ENCODE assay signal across 27 cellular contexts in genomic region chr12:10084733-10085132, GRCh38. TPM values are rescaled to one million over a fixed set of nuclear protein-coding genes. Genes with fewer than 3 reads are reported as not detected.
"Had no signal": no experiment of that assay in that cellular context is flagged by ENCODE, and none has a peak within 500 bp of the region (broad histone marks: within the 10 kb centered on the region; RNA-seq: fewer than 3 reads in every experiment).

No MANE protein-coding gene starts in this region.

- H3K4me3 ChIP-seq: coronary artery, esophagus squamous epithelium, gastrocnemius medialis, heart right ventricle, left lung, lower lobe of right lung, mucosa of descending colon had no signal

- DNase-seq: effector CD8-positive, alpha-beta T cell; effector memory CD8-positive, alpha-beta T cell; endodermal cell; erythroblast; esophagus squamous epithelium; foreskin fibroblast; foreskin melanocyte; gastrocnemius medialis; glutamatergic neuron; head of caudate nucleus; heart right ventricle; hippocampal formation; left cardiac atrium; left lung; left ventricle myocardium superior; lower lobe of right lung; mesenchymal stem cell; mucosa of descending colon; naive B cell had no signal

- H3K27me3 ChIP-seq: esophagus squamous epithelium, gastrocnemius medialis, heart right ventricle, left lung had no signal

- H3K9me3 ChIP-seq: esophagus squamous epithelium, gastrocnemius medialis, mucosa of descending colon had no signal

- H3K27ac ChIP-seq: coronary artery, epithelial cell of prostate, esophagus squamous epithelium, gastrocnemius medialis, heart right ventricle, left lung, lower lobe of right lung had no signal

- H3K4me3 Mint-ChIP-seq: effector memory CD8-positive, alpha-beta T cell; endodermal cell; mesothelial cell of epicardium; naive B cell had no signal

- FAIRE-seq: colon, endometrium, islet of Langerhans, keratinocyte had no signal

- ATAC-seq: effector memory CD8-positive, alpha-beta T cell; esophagus mucosa; gastrocnemius medialis; heart right ventricle; left cardiac atrium; left lung; left ventricle myocardium superior; lower lobe of right lung; mucosa of descending colon had no signal

- H3K4me1 ChIP-seq: gastrocnemius medialis had no signal

- H3K36me3 ChIP-seq: esophagus squamous epithelium, gastrocnemius medialis, left lung, lower lobe of right lung had no signal

- H3K4me1 Mint-ChIP-seq: naive B cell had no signal

- H3K27ac Mint-ChIP-seq: effector memory CD8-positive, alpha-beta T cell; endodermal cell; mesothelial cell of epicardium; naive B cell had no signal

RNA-seq across cellular contexts. Expression of gene CLEC9A, which starts 54.3 kb away (rescaled TPM):
- polyA plus RNA-seq: keratinocyte had no signal
